Comparison of ENCODE assay signal across 18 cellular contexts in genomic region chr2:197450485-197450884, GRCh38. TPM values are rescaled to one million over a fixed set of nuclear protein-coding genes. Genes with fewer than 3 reads are reported as not detected.
DNase-seq lines count a peak whose midpoint lies in the region; ATAC-seq, FAIRE-seq and TF ChIP-seq lines count a peak whose summit lies in the region.
"Had no signal": no experiment of that assay in that cellular context is flagged by ENCODE, and none has a peak within 500 bp of the region (broad histone marks: within the 10 kb centered on the region; RNA-seq: fewer than 3 reads in every experiment).

No MANE protein-coding gene starts in this region.

- peaks cover 13% of the 10 kb centered on the region for H3F3A ChIP-seq in GM23248 (ENCODE audit: insufficient read depth)

- H3K9ac ChIP-seq in H1 (replicated peaks in 1 of 4; ENCODE audit: extremely low read depth in 1 of 4, low read depth in 3 of 4, low read length in 3 of 4): no peak overlapping the region
- H3K9ac ChIP-seq in GM23248: no peak overlapping the region

- no peak overlapping the region for H3K18ac ChIP-seq in H1 (ENCODE audit: extremely low read depth, low read length)

- no peak overlapping the region for H3K23ac ChIP-seq in H1 (ENCODE audit: insufficient read length)

- H3K36me3 ChIP-seq in left ventricle myocardium inferior: no peaks in the 10 kb centered on the region
- H3K36me3 ChIP-seq in H1 (ENCODE audit: control insufficient read depth in 2 of 4, insufficient read depth in 4 of 4, low read length in 3 of 4): no peaks in the 10 kb centered on the region
- H3K36me3 ChIP-seq in spleen: peaks cover 0 to 3% (median 0%) of the 10 kb centered on the region in 6 donors
- no peaks in the 10 kb centered on the region for H3K36me3 ChIP-seq in GM23248 (ENCODE audit: low read depth)

- H4K8ac ChIP-seq in H1 (ENCODE audit: extremely low read depth, insufficient read depth, low read length): peak overlapping the region; percentile 79

- H3K27ac ChIP-seq in left ventricle myocardium inferior (replicated peaks) (no peak overlapping the region), H1 (ENCODE audit: low read depth, low read length) (no peak overlapping the region), spleen (no peak overlapping the region), GM23248 (no peak overlapping the region)

- H3K9me3 ChIP-seq in left ventricle myocardium inferior (replicated peaks) (no peaks in the 10 kb centered on the region), H1 (ENCODE audit: insufficient read depth in 2 of 2, low read depth in 1 of 2, low read length in 1 of 2) (peaks cover 0 to 3% of the 10 kb centered on the region in 2 experiments; a peak in 1 of 4 replicates), spleen (no peaks in the 10 kb centered on the region), GM23248 (ENCODE audit: low read depth) (no peaks in the 10 kb centered on the region)

- in situ Hi-C loops in GM23248 (cut with MboI): no loop called here

- H2AK5ac ChIP-seq in H1 (ENCODE audit: low read depth, low read length): no peak overlapping the region

- POLR2A ChIA-PET in H1 (lab: Charles Lee; ENCODE audit: partially characterized antibody): interaction anchor here (1.1 to 4.8 kb wide), 5 partner anchors 15 to 62 kb away, joined by 3 to 40 read pairs (median 8); partner anchors contain the start of genes HSPD1, HSPE1 and SF3B1
- POLR2A ChIA-PET in MCF 10A (lab: Yijun Ruan, JAX): interaction anchor here (1.2 to 12.1 kb wide), 3 partner anchors 15 to 65 kb away, joined by 4 to 257 read pairs (median 135); partner anchors contain the start of genes HSPD1, HSPE1, MOB4 and SF3B1

- H3K4ac ChIP-seq in H1 (replicated peaks; ENCODE audit: insufficient read length, low read depth, low read length): no peak overlapping the region

- no peak overlapping the region for H2BK20ac ChIP-seq in H1 (ENCODE audit: low read length)

- no TSS peak for BruUV-seq in MCF 10A (replicated peaks; lab: Mats Ljungman, UMichigan)

- no peak overlapping the region for H3K4me2 ChIP-seq in H1 (ENCODE audit: insufficient read depth in 1 of 2, low read depth in 2 of 2, low read length in 2 of 2)
- no peak overlapping the region for H3K4me2 ChIP-seq in GM23248 (ENCODE audit: unreplicated experiment)

- TF ChIP-seq CTCF in left ventricle myocardium inferior (IDR thresholded peaks at IDR 0.05; ENCODE audit: borderline replicate concordance) (no peak), H1 (IDR thresholded peaks at IDR 0.05; ENCODE audit: control extremely low read depth in 1 of 3, insufficient read depth in 1 of 3, low read depth in 1 of 3, low read length in 3 of 3) (no peak), spleen (IDR thresholded peaks at IDR 0.05 in 8 of 11, conservative IDR thresholded peaks at IDR 0.05 in 3 of 11) (no peak), MCF 10A (IDR thresholded peaks at IDR 0.05; ENCODE audit: unreplicated experiment) (no peak)

- no peak overlapping the region for H4K5ac ChIP-seq in H1 (ENCODE audit: insufficient read length, low read depth, low read length)

- TF ChIP-seq EP300 in H1 (IDR thresholded peaks at IDR 0.05; ENCODE audit: borderline replicate concordance in 1 of 2, low read depth in 2 of 2, low read length in 2 of 2): no peak

- peaks cover 2% of the 10 kb centered on the region for H3K79me1 ChIP-seq in H1 (ENCODE audit: low read depth, low read length)

- no peaks in the 10 kb centered on the region for H3K9me3 Mint-ChIP-seq in MCF 10A (ENCODE audit: unreplicated experiment)
- H3K9me3 Mint-ChIP-seq: CD8-positive, alpha-beta memory T cell had no signal

- H3K9me2 ChIP-seq in GM23248 (ENCODE audit: insufficient read depth): no peaks in the 10 kb centered on the region

- no peak overlapping the region for H3K56ac ChIP-seq in H1 (replicated peaks; ENCODE audit: insufficient read length, low read depth, low read length)

- DNase-seq in left ventricle myocardium inferior: peak; percentile 22
- DNase-seq in Right ventricle myocardium superior: no peak
- peak; percentile 67 for DNase-seq in NCI-H2029 (lab: John Stamatoyannopoulos, UW)
- DNase-seq in H1 (ENCODE audit: low read depth in 1 of 2, low spot score in 2 of 2): no peak
- DNase-seq in spleen: peak; percentile 79
- DNase-seq in GM23248: no peak
- DNase-seq in MCF 10A (ENCODE audit: unreplicated experiment): no peak
- DNase-seq: C1 segment of cervical spinal cord; CD8-positive, alpha-beta memory T cell; H7; Kasumi-1; MM.1S; NCI-H1105; NCI-H526 treated with DMSO at 0.1 percent for 48 hours; OCI-M1; T-helper 1 cell had no signal

- H3K4me3 ChIP-seq in left ventricle myocardium inferior: no peak overlapping the region
- no peak overlapping the region for H3K4me3 ChIP-seq in H1 (ENCODE audit: extremely low read depth in 1 of 4, insufficient read depth in 2 of 4, low read depth in 3 of 4, low read length in 4 of 4)
- no peak overlapping the region for H3K4me3 ChIP-seq in spleen
- no peak overlapping the region for H3K4me3 ChIP-seq in GM23248

- no peak overlapping the region for H2BK12ac ChIP-seq in H1 (ENCODE audit: low read depth, low read length)

- TF ChIP-seq POLR2A in H1 (IDR thresholded peaks at IDR 0.05; ENCODE audit: control extremely low read depth in 1 of 2, low read depth in 2 of 2, low read length in 2 of 2) (no peak), spleen (IDR thresholded peaks at IDR 0.05) (no peak)

- H3K36me3 Mint-ChIP-seq in MCF 10A (ENCODE audit: insufficient read depth, unreplicated experiment): peaks cover 11% of the 10 kb centered on the region

- no peak overlapping the region for H2BK15ac ChIP-seq in H1 (ENCODE audit: low read length)

- H3K4me1 ChIP-seq in left ventricle myocardium inferior: peaks cover 27% of the 10 kb centered on the region
- H3K4me1 ChIP-seq in H1 (replicated peaks in 1 of 4; ENCODE audit: control insufficient read depth in 3 of 4, insufficient read depth in 4 of 4, low read length in 3 of 4): peaks cover 0 to 5% (median 0%) of the 10 kb centered on the region in 4 experiments; a peak in 2 of 7 replicates
- peaks cover 9 to 24% (median 21%) of the 10 kb centered on the region in 6 donors for H3K4me1 ChIP-seq in spleen
- H3K4me1 ChIP-seq in GM23248 (ENCODE audit: insufficient read depth): peaks cover 15% of the 10 kb centered on the region

- no peak overlapping the region for H4K91ac ChIP-seq in H1 (replicated peaks; ENCODE audit: insufficient read length, low read length)

- H3K14ac ChIP-seq in H1 (ENCODE audit: insufficient read length): no peak overlapping the region

- no peak overlapping the region for H2AFZ ChIP-seq in H1 (ENCODE audit: low read length)
- no peak overlapping the region for H2AFZ ChIP-seq in GM23248

- no peak for FAIRE-seq in H1 (lab: Jason Lieb, UNC)
- FAIRE-seq: HTR-8/SVneo had no signal

- no peak overlapping the region for H2BK120ac ChIP-seq in H1 (replicated peaks; ENCODE audit: low read depth, low read length)

- H3K27me3 ChIP-seq in left ventricle myocardium inferior (ENCODE audit: low read depth) (no peaks in the 10 kb centered on the region), H1 (replicated peaks in 1 of 4; ENCODE audit: control insufficient read depth in 3 of 4, extremely low read depth in 1 of 4, insufficient read depth in 3 of 4, low read length in 3 of 4) (no peaks in the 10 kb centered on the region), spleen (replicated peaks in 1 of 7) (no peaks in the 10 kb centered on the region), GM23248 (replicated peaks; ENCODE audit: insufficient read depth) (no peaks in the 10 kb centered on the region)

- ATAC-seq in Right ventricle myocardium superior (ENCODE audit: poor library complexity) (no peak), HG03097 (IDR thresholded peaks at IDR 0.05; ENCODE audit: low FRiP score, unreplicated experiment) (no peak)

- no peak overlapping the region for H3K4me3 Mint-ChIP-seq in MCF 10A (ENCODE audit: unreplicated experiment)

- TF ChIP-seq RAD21 in H1 (IDR thresholded peaks at IDR 0.05 in 1 of 2, conservative IDR thresholded peaks at IDR 0.05 in 1 of 2; ENCODE audit: low read depth in 2 of 2, low read length in 2 of 2): no peak

- CTCF ChIA-PET in H1 (lab: Charles Lee; ENCODE audit: partially characterized antibody): interaction anchor here (0.5 to 2.4 kb wide), 5 partner anchors 10 to 1698 kb away, joined by 3 to 7 read pairs (median 4); no protein-coding TSS in a partner anchor
- CTCF ChIA-PET in MCF 10A (lab: Yijun Ruan, JAX): interaction anchor here (0.5 to 1.0 kb wide), 4 partner anchors 11 to 529 kb away, joined by 3 to 6 read pairs (median 4); no protein-coding TSS in a partner anchor

- H3K27me3 Mint-ChIP-seq in MCF 10A (ENCODE audit: insufficient read depth, unreplicated experiment): no peaks in the 10 kb centered on the region

- peaks cover 11% of the 10 kb centered on the region for H3K4me1 Mint-ChIP-seq in MCF 10A (ENCODE audit: insufficient read depth, unreplicated experiment)

- H3K79me2 ChIP-seq in H1 (ENCODE audit: control insufficient read depth in 1 of 2, insufficient read depth in 2 of 2, low read length in 2 of 2) (peaks cover 9 to 15% of the 10 kb centered on the region in 2 experiments), GM23248 (ENCODE audit: insufficient read depth) (peaks cover 16% of the 10 kb centered on the region)

- H2BK5ac ChIP-seq in H1 (ENCODE audit: low read depth, low read length): no peak overlapping the region

- intact Hi-C loops in left ventricle myocardium inferior (cut with micrococcal nuclease) (no loop called here), Right ventricle myocardium superior (cut with DNase I) (no loop called here), spleen (cut with DNase I; ENCODE audit: low total_unique reads) (loop anchor here (10.0 kb wide), 1 partner anchor 64 kb away; the partner anchor contains the start of gene MOB4), MCF 10A (cut with micrococcal nuclease) (loop anchor here (5.0 kb wide), 2 partner anchors 47 to 257 kb away; partner anchors contain the start of genes HSPD1 and MARS2)

- no peak overlapping the region for H3K27ac Mint-ChIP-seq in MCF 10A (ENCODE audit: low read depth, unreplicated experiment)

- peaks cover 0 to 2% of the 10 kb centered on the region in 2 experiments for H4K20me1 ChIP-seq in H1 (replicated peaks in 1 of 2; ENCODE audit: control insufficient read depth in 1 of 2, insufficient read depth in 2 of 2, low read length in 2 of 2)
- H4K20me1 ChIP-seq in GM23248 (ENCODE audit: insufficient read depth): 0 out of 2 replicates have a peak, but pooled peaks cover 10% of the 10 kb centered on the region

- peaks cover 3% of the 10 kb centered on the region for H3K23me2 ChIP-seq in H1 (ENCODE audit: low read depth, low read length)

- WGBS in H1 (ENCODE audit: extremely low coverage in 1 of 2, insufficient coverage in 1 of 2, insufficient read length in 1 of 2, insufficient replicate concordance in 2 of 2, low coverage in 1 of 2, low lambda C conversion rate in 2 of 2, missing lambda C conversion rate in 1 of 2), 2 experiments: 91% methylated on average over 6 of the region's 25 CpGs; no CpG with 5 or more reads in 1 of the 2 experiments
- 92 to 95% (median 93%) methylated on average over 23 to 25 of the region's 25 CpGs for WGBS in spleen, 5 donors
- 84 to 89% methylated on average over 23 to 25 of the region's 25 CpGs for WGBS in GM23248 (ENCODE audit: low coverage in 1 of 2, low lambda C conversion rate in 2 of 2, missing lambda C conversion rate in 2 of 2), 2 experiments

RNA-seq across cellular contexts. Expression of gene COQ10B, which starts 2.9 kb away (rescaled TPM):
- 28.2 TPM for total RNA-seq in left ventricle myocardium inferior
- 20.6 TPM for total RNA-seq in Right ventricle myocardium superior
- 17.0 and 17.3 TPM in 2 replicates for total RNA-seq in H1 (2021; fragmentation: NEBNext Ultra II Directional; extraction: Animal tissue kit (Norgen Biotek cat#: 25700))
- polyA plus RNA-seq in H1 (2011; rRNA removed): 1.7 and 1.9 TPM in 2 replicates
- polyA plus RNA-seq in H1 (2011; cell fraction: cytosol; rRNA removed): 3.1 TPM
- polyA plus RNA-seq in H1 (2011; cell fraction: nucleus; rRNA removed): 1.0 TPM
- 7.1 to 15.7 TPM (median 9.8 TPM) in 4 replicates for polyA plus RNA-seq in H1 (2012, experiment 1 of 2)
- polyA plus RNA-seq in H1 (2012, experiment 2 of 2): 2.0 TPM
- 9.7 TPM for polyA plus RNA-seq in H1 (2013, experiment 1 of 2)
- 10.2 TPM for polyA plus RNA-seq in H1 (2013, experiment 2 of 2)
- polyA minus RNA-seq in H1 (2011; rRNA and poly(A)+ RNA removed): 2.0 and 4.4 TPM in 2 replicates
- 3.2 TPM for polyA minus RNA-seq in H1 (2011; cell fraction: cytosol; rRNA and poly(A)+ RNA removed)
- polyA minus RNA-seq in H1 (2011; cell fraction: nucleus; rRNA and poly(A)+ RNA removed): 7.4 TPM
- 10 to 100 TPM; 24.5 to 34.7 (median 30.1) TPM for total RNA-seq in spleen
- polyA plus RNA-seq in spleen: 10 to 100 TPM in 2 of 3 donors, 1 to 10 TPM in 1; 9.3 to 14.7 (median 11.5) TPM
- total RNA-seq in GM23248 (2014; rRNA removed; shearing (Covaris generic)): 40.4 and 44.1 TPM in 2 replicates
- polyA plus RNA-seq in GM23248 (2016; fragmentation: Nextera tagmentation; extraction: Ambion mirVana): 57.7 and 59.4 TPM in 2 replicates
- total RNA-seq in MCF 10A (2022): 21.3 and 22.8 TPM in 2 replicates

RNA-seq across cellular contexts. Expression of gene SF3B1, which starts 15.7 kb away (rescaled TPM):
- total RNA-seq in left ventricle myocardium inferior: 143 TPM
- total RNA-seq in Right ventricle myocardium superior: 117 TPM
- 294 and 320 TPM in 2 replicates for total RNA-seq in H1 (2021; fragmentation: NEBNext Ultra II Directional; extraction: Animal tissue kit (Norgen Biotek cat#: 25700))
- 189 and 403 TPM in 2 replicates for polyA plus RNA-seq in H1 (2011; rRNA removed)
- polyA plus RNA-seq in H1 (2011; cell fraction: cytosol; rRNA removed): 286 TPM
- polyA plus RNA-seq in H1 (2011; cell fraction: nucleus; rRNA removed): 226 TPM
- 258 to 408 TPM (median 296 TPM) in 4 replicates for polyA plus RNA-seq in H1 (2012, experiment 1 of 2)
- polyA plus RNA-seq in H1 (2012, experiment 2 of 2): 11.0 TPM
- 175 TPM for polyA plus RNA-seq in H1 (2013, experiment 1 of 2)
- polyA plus RNA-seq in H1 (2013, experiment 2 of 2): 166 TPM
- 526 and 935 TPM in 2 replicates for polyA minus RNA-seq in H1 (2011; rRNA and poly(A)+ RNA removed)
- polyA minus RNA-seq in H1 (2011; cell fraction: cytosol; rRNA and poly(A)+ RNA removed): 141 TPM
- polyA minus RNA-seq in H1 (2011; cell fraction: nucleus; rRNA and poly(A)+ RNA removed): 366 TPM
- total RNA-seq in spleen: 1,000 to 10,000 TPM in 1 of 7 donors, 100 to 1,000 TPM in 6; 330 to 1,150 (median 357) TPM
- polyA plus RNA-seq in spleen: 100 to 1,000 TPM; 256 to 327 (median 261) TPM
- total RNA-seq in GM23248 (2014; rRNA removed; shearing (Covaris generic)): 216 and 288 TPM in 2 replicates
- 146 and 196 TPM in 2 replicates for polyA plus RNA-seq in GM23248 (2016; fragmentation: Nextera tagmentation; extraction: Ambion mirVana)
- total RNA-seq in MCF 10A (2022): 179 and 182 TPM in 2 replicates

RNA-seq across cellular contexts. Expression of gene HSPD1, which starts 49.2 kb away (rescaled TPM):
- total RNA-seq in left ventricle myocardium inferior: 143 TPM
- total RNA-seq in Right ventricle myocardium superior: 131 TPM
- 1,063 and 1,108 TPM in 2 replicates for total RNA-seq in H1 (2021; fragmentation: NEBNext Ultra II Directional; extraction: Animal tissue kit (Norgen Biotek cat#: 25700))
- 166 and 221 TPM in 2 replicates for polyA plus RNA-seq in H1 (2011; rRNA removed)
- 437 TPM for polyA plus RNA-seq in H1 (2011; cell fraction: cytosol; rRNA removed)
- 273 TPM for polyA plus RNA-seq in H1 (2011; cell fraction: nucleus; rRNA removed)
- polyA plus RNA-seq in H1 (2012, experiment 1 of 2): 711 to 1,050 TPM (median 760 TPM) in 4 replicates
- 82.7 TPM for polyA plus RNA-seq in H1 (2012, experiment 2 of 2)
- polyA plus RNA-seq in H1 (2013, experiment 1 of 2): 650 TPM
- 656 TPM for polyA plus RNA-seq in H1 (2013, experiment 2 of 2)
- 579 and 740 TPM in 2 replicates for polyA minus RNA-seq in H1 (2011; rRNA and poly(A)+ RNA removed)
- 445 TPM for polyA minus RNA-seq in H1 (2011; cell fraction: cytosol; rRNA and poly(A)+ RNA removed)
- polyA minus RNA-seq in H1 (2011; cell fraction: nucleus; rRNA and poly(A)+ RNA removed): 371 TPM
- total RNA-seq in spleen: 100 to 1,000 TPM in 4 of 7 donors, 10 to 100 TPM in 3; 75.2 to 202 (median 100) TPM
- 100 to 1,000 TPM in 2 of 3 donors, 10 to 100 TPM in 1; 93.3 to 159 (median 143) TPM for polyA plus RNA-seq in spleen
- total RNA-seq in GM23248 (2014; rRNA removed; shearing (Covaris generic)): 106 and 151 TPM in 2 replicates
- 209 and 214 TPM in 2 replicates for polyA plus RNA-seq in GM23248 (2016; fragmentation: Nextera tagmentation; extraction: Ambion mirVana)
- 681 and 693 TPM in 2 replicates for total RNA-seq in MCF 10A (2022)

RNA-seq across cellular contexts. Expression of gene HSPE1, which starts 49.7 kb away (rescaled TPM):
- 120 TPM for total RNA-seq in left ventricle myocardium inferior
- total RNA-seq in Right ventricle myocardium superior: 107 TPM
- total RNA-seq in H1 (2021; fragmentation: NEBNext Ultra II Directional; extraction: Animal tissue kit (Norgen Biotek cat#: 25700)): 364 and 377 TPM in 2 replicates
- polyA plus RNA-seq in H1 (2011; rRNA removed): 105 and 206 TPM in 2 replicates
- 477 TPM for polyA plus RNA-seq in H1 (2011; cell fraction: cytosol; rRNA removed)
- polyA plus RNA-seq in H1 (2011; cell fraction: nucleus; rRNA removed): 54.2 TPM
- 533 to 920 TPM (median 596 TPM) in 4 replicates for polyA plus RNA-seq in H1 (2012, experiment 1 of 2)
- polyA plus RNA-seq in H1 (2012, experiment 2 of 2): 303 TPM
- polyA plus RNA-seq in H1 (2013, experiment 1 of 2): 740 TPM
- polyA plus RNA-seq in H1 (2013, experiment 2 of 2): 786 TPM
- 34.1 and 42.6 TPM in 2 replicates for polyA minus RNA-seq in H1 (2011; rRNA and poly(A)+ RNA removed)
- polyA minus RNA-seq in H1 (2011; cell fraction: cytosol; rRNA and poly(A)+ RNA removed): 53.6 TPM
- 61.9 TPM for polyA minus RNA-seq in H1 (2011; cell fraction: nucleus; rRNA and poly(A)+ RNA removed)
- 10 to 100 TPM; 38.1 to 89.4 (median 46.4) TPM for total RNA-seq in spleen
- 100 to 1,000 TPM in 2 of 3 donors, 10 to 100 TPM in 1; 97.8 to 138 (median 133) TPM for polyA plus RNA-seq in spleen
- 54.6 and 83.3 TPM in 2 replicates for total RNA-seq in GM23248 (2014; rRNA removed; shearing (Covaris generic))
- 180 and 188 TPM in 2 replicates for polyA plus RNA-seq in GM23248 (2016; fragmentation: Nextera tagmentation; extraction: Ambion mirVana)
- 80.0 and 95.2 TPM in 2 replicates for total RNA-seq in MCF 10A (2022)

Comparison
In these comparisons a context has a peak if more than half of its experiments do, and no peak if none do; other contexts are left out.
1. DNase-seq: peak in left ventricle myocardium inferior (single experiment), NCI-H2029 (single experiment) and spleen (single experiment); none in Right ventricle myocardium superior (single experiment), H1 (0 of 2), GM23248 (single experiment) and MCF 10A (single experiment).
2. intact Hi-C loops: an anchor here in spleen (10.0 kb wide) and MCF 10A (5.0 kb wide); none called in left ventricle myocardium inferior and Right ventricle myocardium superior.